36 cellular contexts compared by ENCODE assay signal in genomic region chr15:43006991-43007390, GRCh38.
"Had no signal": no experiment of that assay in that cellular context is flagged by ENCODE, and none has a peak within 500 bp of the region (broad histone marks: within the 10 kb centered on the region; RNA-seq: fewer than 3 reads in every experiment).

No MANE protein-coding gene starts in this region.

- H3K9me3 Mint-ChIP-seq: activated CD4-positive, alpha-beta T cell treated with anti-CD3 and anti-CD28 coated beads, Interleukin-2, amount 10 ng/mL, durations not matched to agents 24 days and 14 days; activated naive CD4-positive, alpha-beta T cell treated with anti-CD3 and anti-CD28 coated beads, Interleukin-2, amount 50 U/mL, for 24 hours; activated naive CD8-positive, alpha-beta T cell treated with anti-CD3 and anti-CD28 coated beads, Interleukin-2, amount 10 ng/mL, durations not matched to agents 7 days and 5 days; activated naive CD8-positive, alpha-beta T cell treated with anti-CD3 and anti-CD28 coated beads, Interleukin-2, amount 50 U/mL, for 24 hours; activated T-cell treated with anti-CD3 and anti-CD28 coated beads, Interleukin-2, amount 50 U/mL, for 24 hours; activated T-helper 2 cell treated with anti-CD3 and anti-CD28 coated beads, Interferon-gamma antibody, Interleukin-2, Interleukin-4, amounts not matched to agents 10 μg/mL and 5 μg/mL and 100 μg/mL, durations not matched to agents 14 hours and 24 hours and 36 hours; central memory CD8-positive, alpha-beta T cell; T-helper 1 cell treated with Interleukin-12 subunit alpha and Interleukin-12 subunit beta and Interleukin-4 antibody, amounts not matched to agents 30 μg/mL and 1 μg/mL, for 36 hours; T-helper 2 cell treated with Interferon-gamma antibody and Interleukin-4, amounts not matched to agents 5 μg/mL and 100 μg/mL, for 36 hours had no signal

- H3K27ac Mint-ChIP-seq: activated B cell treated with CpG ODN at 0.5 μM for 24 hours; activated CD4-positive, alpha-beta memory T cell treated with anti-CD3 and anti-CD28 coated beads for 36 hours; activated CD4-positive, alpha-beta T cell treated with anti-CD3 and anti-CD28 coated beads, Interleukin-2, amount 10 ng/mL, durations not matched to agents 24 days and 14 days; activated CD8-positive, alpha-beta memory T cell treated with anti-CD3 and anti-CD28 coated beads, Interleukin-2, amount 10 ng/mL, durations not matched to agents 7 days and 5 days; activated CD8-positive, alpha-beta T cell treated with anti-CD3 and anti-CD28 coated beads for 36 hours; activated naive CD4-positive, alpha-beta T cell treated with anti-CD3 and anti-CD28 coated beads, Interleukin-2, amount 10 ng/mL, durations not matched to agents 7 days and 5 days; activated naive CD4-positive, alpha-beta T cell treated with anti-CD3 and anti-CD28 coated beads, Interleukin-2, amount 50 U/mL, for 24 hours; activated naive CD8-positive, alpha-beta T cell; activated naive CD8-positive, alpha-beta T cell treated with anti-CD3 and anti-CD28 coated beads, Interleukin-2, amount 10 ng/mL, durations not matched to agents 7 days and 5 days; activated naive CD8-positive, alpha-beta T cell treated with anti-CD3 and anti-CD28 coated beads, Interleukin-2, amount 50 U/mL, for 24 hours; activated T-cell treated with anti-CD3 and anti-CD28 coated beads, Interleukin-2, amount 50 U/mL, for 24 hours; activated T-helper 2 cell treated with anti-CD3 and anti-CD28 coated beads, Interferon-gamma antibody, Interleukin-2, Interleukin-4, amounts not matched to agents 10 μg/mL and 5 μg/mL and 100 μg/mL, durations not matched to agents 14 hours and 24 hours and 36 hours; T-helper 1 cell treated with Interleukin-12 subunit alpha and Interleukin-12 subunit beta and Interleukin-4 antibody, amounts not matched to agents 30 μg/mL and 1 μg/mL, for 36 hours; T-helper 2 cell treated with Interferon-gamma antibody and Interleukin-4, amounts not matched to agents 5 μg/mL and 100 μg/mL, for 36 hours had no signal

- FAIRE-seq: bronchial epithelial cell, TTC549 had no signal

- H3K27ac ChIP-seq: ascending aorta, cardiac muscle cell, VCaP had no signal

- H3K27me3 Mint-ChIP-seq: activated B cell treated with CpG ODN at 0.5 μM for 24 hours; activated CD4-positive, alpha-beta memory T cell treated with anti-CD3 and anti-CD28 coated beads for 36 hours; activated CD4-positive, alpha-beta T cell treated with anti-CD3 and anti-CD28 coated beads, Interleukin-2, amount 10 ng/mL, durations not matched to agents 24 days and 14 days; activated CD8-positive, alpha-beta memory T cell treated with anti-CD3 and anti-CD28 coated beads, Interleukin-2, amount 10 ng/mL, durations not matched to agents 7 days and 5 days; activated CD8-positive, alpha-beta T cell treated with anti-CD3 and anti-CD28 coated beads for 36 hours; activated naive CD4-positive, alpha-beta T cell treated with anti-CD3 and anti-CD28 coated beads, Interleukin-2, amount 10 ng/mL, durations not matched to agents 7 days and 5 days; activated naive CD4-positive, alpha-beta T cell treated with anti-CD3 and anti-CD28 coated beads, Interleukin-2, amount 50 U/mL, for 24 hours; activated naive CD8-positive, alpha-beta T cell; activated naive CD8-positive, alpha-beta T cell treated with anti-CD3 and anti-CD28 coated beads, Interleukin-2, amount 10 ng/mL, durations not matched to agents 7 days and 5 days; activated naive CD8-positive, alpha-beta T cell treated with anti-CD3 and anti-CD28 coated beads, Interleukin-2, amount 50 U/mL, for 24 hours; activated T-cell treated with anti-CD3 and anti-CD28 coated beads, Interleukin-2, amount 50 U/mL, for 24 hours; central memory CD8-positive, alpha-beta T cell had no signal

- H3K9me3 ChIP-seq: ascending aorta had no signal

- H3K4me1 Mint-ChIP-seq: activated B cell treated with CpG ODN at 0.5 μM for 24 hours; activated CD4-positive, alpha-beta T cell treated with anti-CD3 and anti-CD28 coated beads, Interleukin-2, amount 10 ng/mL, durations not matched to agents 24 days and 14 days; activated CD8-positive, alpha-beta memory T cell treated with anti-CD3 and anti-CD28 coated beads, Interleukin-2, amount 10 ng/mL, durations not matched to agents 7 days and 5 days; activated naive CD4-positive, alpha-beta T cell treated with anti-CD3 and anti-CD28 coated beads, Interleukin-2, amount 10 ng/mL, durations not matched to agents 7 days and 5 days; activated naive CD4-positive, alpha-beta T cell treated with anti-CD3 and anti-CD28 coated beads, Interleukin-2, amount 50 U/mL, for 24 hours; activated naive CD8-positive, alpha-beta T cell treated with anti-CD3 and anti-CD28 coated beads, Interleukin-2, amount 10 ng/mL, durations not matched to agents 7 days and 5 days; activated naive CD8-positive, alpha-beta T cell treated with anti-CD3 and anti-CD28 coated beads, Interleukin-2, amount 50 U/mL, for 24 hours; brain; central memory CD8-positive, alpha-beta T cell had no signal

- ATAC-seq: activated CD8-positive, alpha-beta memory T cell treated with anti-CD3 and anti-CD28 coated beads, Interleukin-2, amount 10 ng/mL, durations not matched to agents 7 days and 5 days; activated CD8-positive, alpha-beta T cell treated with anti-CD3 and anti-CD28 coated beads for 36 hours; activated naive CD8-positive, alpha-beta T cell treated with anti-CD3 and anti-CD28 coated beads, Interleukin-2, amount 50 U/mL, for 24 hours had no signal

- H3K4me3 ChIP-seq: ascending aorta, cardiac muscle cell had no signal

- H3K27me3 ChIP-seq: ascending aorta, cardiac muscle cell had no signal

- DNase-seq: activated B cell treated with CpG ODN at 0.5 μM for 24 hours; activated CD4-positive, alpha-beta memory T cell treated with anti-CD3 and anti-CD28 coated beads for 36 hours; activated CD4-positive, alpha-beta T cell treated with anti-CD3 and anti-CD28 coated beads for 4 hours; activated CD4-positive, alpha-beta T cell treated with anti-CD3 and anti-CD28 coated beads, Interleukin-2, amount 10 ng/mL, durations not matched to agents 24 days and 14 days; activated CD4-positive, alpha-beta T cell treated with anti-CD3 and anti-CD28 coated beads, Interleukin-2, amount 50 U/mL, for 1 hour; activated CD4-positive, alpha-beta T cell treated with anti-CD3 and anti-CD28 coated beads, Interleukin-2, amount 50 U/mL, for 4 hours; activated CD4-positive, CD25-positive, alpha-beta regulatory T cell treated with anti-CD3 and anti-CD28 coated beads, Interleukin-2, amount 50 U/mL, for 72 hours; activated CD8-positive, alpha-beta memory T cell treated with anti-CD3 and anti-CD28 coated beads for 24 hours; activated CD8-positive, alpha-beta memory T cell treated with anti-CD3 and anti-CD28 coated beads, Interleukin-2, amount 10 ng/mL, durations not matched to agents 7 days and 5 days; activated CD8-positive, alpha-beta memory T cell treated with anti-CD3 and anti-CD28 coated beads, Interleukin-2, amount 50 U/mL, for 48 hours; activated CD8-positive, alpha-beta T cell treated with anti-CD3 and anti-CD28 coated beads for 36 hours; activated effector memory CD4-positive, alpha-beta T cell treated with Interleukin-2 at 50 U/mL for 16 hours; activated gamma-delta T cell; activated naive CD4-positive, alpha-beta T cell treated with anti-CD3 and anti-CD28 coated beads, Interleukin-2, amount 10 ng/mL, durations not matched to agents 7 days and 5 days; activated naive CD4-positive, alpha-beta T cell treated with Interleukin-2 at 50 U/mL for 16 hours; activated naive CD8-positive, alpha-beta T cell treated with anti-CD3 and anti-CD28 coated beads, Interleukin-2, amount 10 ng/mL, durations not matched to agents 7 days and 5 days; activated naive CD8-positive, alpha-beta T cell treated with anti-CD3 and anti-CD28 coated beads, Interleukin-2, amount 50 U/mL, for 24 hours; activated T-cell treated with anti-CD3 and anti-CD28 coated beads, Interleukin-2, amount 50 U/mL, for 24 hours; activated T-cell treated with anti-CD3 and anti-CD28 coated beads, Interleukin-2, amount 50 U/mL, for 48 hours; amygdala; anterior cingulate cortex; T-helper 1 cell; T-helper 2 cell; T-helper 9 cell had no signal

- H3K4me3 Mint-ChIP-seq: activated B cell treated with CpG ODN at 0.5 μM for 24 hours; activated CD4-positive, alpha-beta memory T cell treated with anti-CD3 and anti-CD28 coated beads for 36 hours; activated CD4-positive, alpha-beta T cell treated with anti-CD3 and anti-CD28 coated beads, Interleukin-2, amount 10 ng/mL, durations not matched to agents 24 days and 14 days; activated CD8-positive, alpha-beta memory T cell treated with anti-CD3 and anti-CD28 coated beads, Interleukin-2, amount 10 ng/mL, durations not matched to agents 7 days and 5 days; activated CD8-positive, alpha-beta T cell treated with anti-CD3 and anti-CD28 coated beads for 36 hours; activated naive CD4-positive, alpha-beta T cell treated with anti-CD3 and anti-CD28 coated beads, Interleukin-2, amount 10 ng/mL, durations not matched to agents 7 days and 5 days; activated naive CD4-positive, alpha-beta T cell treated with anti-CD3 and anti-CD28 coated beads, Interleukin-2, amount 50 U/mL, for 24 hours; activated naive CD8-positive, alpha-beta T cell; activated naive CD8-positive, alpha-beta T cell treated with anti-CD3 and anti-CD28 coated beads, Interleukin-2, amount 10 ng/mL, durations not matched to agents 7 days and 5 days; activated naive CD8-positive, alpha-beta T cell treated with anti-CD3 and anti-CD28 coated beads, Interleukin-2, amount 50 U/mL, for 24 hours; activated T-cell treated with anti-CD3 and anti-CD28 coated beads, Interleukin-2, amount 50 U/mL, for 24 hours; brain; central memory CD8-positive, alpha-beta T cell; T-helper 1 cell treated with Interleukin-12 subunit alpha and Interleukin-12 subunit beta and Interleukin-4 antibody, amounts not matched to agents 30 μg/mL and 1 μg/mL, for 36 hours; T-helper 2 cell treated with Interferon-gamma antibody and Interleukin-4, amounts not matched to agents 5 μg/mL and 100 μg/mL, for 36 hours had no signal

- H3K4me1 ChIP-seq: ascending aorta had no signal
